Comparison of ENCODE assay signal across 30 cellular contexts in genomic region chr11:60274462-60274861, GRCh38. TPM values are rescaled to one million over a fixed set of nuclear protein-coding genes. Genes with fewer than 3 reads are reported as not detected.
"Had no signal": no experiment of that assay in that cellular context is flagged by ENCODE, and none has a peak within 500 bp of the region (broad histone marks: within the 10 kb centered on the region; RNA-seq: fewer than 3 reads in every experiment).

No MANE protein-coding gene starts in this region.

- H3K4me3 Mint-ChIP-seq: mesothelial cell of epicardium; naive B cell; natural killer cell; nephron progenitor cell; neural progenitor cell; stimulated activated naive B cell treated with anti-CD40 and anti-IgM and Interleukin-4, amounts not matched to agents 10 μg/mL and 1 μg/mL and 100 μg/mL, for 72 hours had no signal

- H3K36me3 Mint-ChIP-seq: mesothelial cell of epicardium; naive B cell; natural killer cell; stimulated activated naive B cell treated with anti-CD40 and anti-IgM and Interleukin-4, amounts not matched to agents 10 μg/mL and 1 μg/mL and 100 μg/mL, for 72 hours had no signal

- H3K9me3 Mint-ChIP-seq: natural killer cell had no signal

- H3K27me3 Mint-ChIP-seq: naive B cell; progenitor cell of endocrine pancreas; stimulated activated naive B cell treated with anti-CD40 and anti-IgM and Interleukin-4, amounts not matched to agents 10 μg/mL and 1 μg/mL and 100 μg/mL, for 72 hours had no signal

- H3K27ac Mint-ChIP-seq: mesothelial cell of epicardium; natural killer cell; nephron progenitor cell; neural progenitor cell; progenitor cell of endocrine pancreas; stimulated activated naive B cell treated with anti-CD40 and anti-IgM and Interleukin-4, amounts not matched to agents 10 μg/mL and 1 μg/mL and 100 μg/mL, for 72 hours had no signal

- DNase-seq: kidney glomerular epithelial cell; left cardiac atrium; mesendoderm; naive B cell; natural killer cell; nephron progenitor cell; occipital lobe; ovary; right lobe of liver; stimulated activated CD4-positive, alpha-beta T cell treated with anti-CD3 and anti-CD28 coated beads, Interleukin-1b, Interleukin-23, amount 100 ng/mL, for 48 hours; stimulated activated CD4-positive, alpha-beta T cell treated with anti-CD3 and anti-CD28 coated beads, Interleukin-2, amount 100 ng/mL, for 48 hours; stimulated activated naive B cell treated with anti-CD40 and anti-IgM and Interleukin-4, amounts not matched to agents 10 μg/mL and 1 μg/mL and 100 μg/mL, for 72 hours; stimulated activated naive CD8-positive, alpha-beta T cell treated with anti-CD3 and anti-CD28 coated beads, Interleukin-15, Interleukin-2, amounts not matched to agents 100 U/mL and 50 U/mL, for 24 hours; stomach; testis; thyroid gland; transverse colon; upper lobe of left lung had no signal

- H3K4me1 Mint-ChIP-seq: mesothelial cell of epicardium, natural killer cell, nephron progenitor cell, neural progenitor cell had no signal

RNA-seq across cellular contexts. Expression of gene MS4A4A, which starts 6.0 kb away (rescaled TPM):
- total RNA-seq: mesothelial cell of epicardium, progenitor cell of endocrine pancreas, pulmonary artery endothelial cell, renal cortical epithelial cell, smooth muscle cell had no signal
- polyA plus RNA-seq: keratinocyte, smooth muscle cell had no signal

RNA-seq across cellular contexts. Expression of gene MS4A4E, which starts 31.5 kb away (rescaled TPM):
- total RNA-seq: hepatocyte, mesothelial cell of epicardium, occipital lobe, progenitor cell of endocrine pancreas, pulmonary artery endothelial cell, renal cortical epithelial cell, skeletal muscle tissue, smooth muscle cell had no signal
- polyA plus RNA-seq: hepatocyte, keratinocyte, smooth muscle cell had no signal

RNA-seq across cellular contexts. Expression of gene MS4A6E, which starts 52.6 kb away (rescaled TPM):
- total RNA-seq: hepatocyte, left lobe of liver, mesothelial cell of epicardium, mononuclear cell, natural killer cell, occipital lobe, progenitor cell of endocrine pancreas, pulmonary artery endothelial cell, renal cortical epithelial cell, right atrium auricular region, right lobe of liver, skeletal muscle tissue, smooth muscle cell, stomach, thyroid gland, transverse colon had no signal
- polyA plus RNA-seq: hepatocyte, keratinocyte, ovary, smooth muscle cell, stomach had no signal
